15 cellular contexts compared by ENCODE assay signal in genomic region chr13:76994281-76994680, GRCh38. TPM values are rescaled to one million over a fixed set of nuclear protein-coding genes. Genes with fewer than 3 reads are reported as not detected.
DNase-seq lines count a peak whose midpoint lies in the region; ATAC-seq lines count a peak whose summit lies in the region.
"Had no signal": no experiment of that assay in that cellular context is flagged by ENCODE, and none has a peak within 500 bp of the region (broad histone marks: within the 10 kb centered on the region; RNA-seq: fewer than 3 reads in every experiment).

No MANE protein-coding gene starts in this region.

- peaks cover 38% of the 10 kb centered on the region for H3K4me1 Mint-ChIP-seq in stimulated activated naive CD8-positive, alpha-beta T cell treated with anti-CD3 and anti-CD28 coated beads, Interleukin-15, Interleukin-2, amounts not matched to agents 100 ng/mL and 50 ng/mL, for 24 hours (ENCODE audit: low read depth)
- peaks cover 22% of the 10 kb centered on the region for H3K4me1 Mint-ChIP-seq in activated T-helper 17 cell treated with anti-CD3 and anti-CD28 coated beads, Interleukin-2, amount 50 U/mL, for 72 hours
- H3K4me1 Mint-ChIP-seq in naive B cell: peaks cover 31 to 47% (median 40%) of the 10 kb centered on the region in 3 donors

- no peak for DNase-seq in stimulated activated naive CD8-positive, alpha-beta T cell treated with anti-CD3 and anti-CD28 coated beads, Interleukin-15, Interleukin-2, amounts not matched to agents 100 U/mL and 50 U/mL, for 24 hours
- DNase-seq in naive B cell (no peak), NCI-H146 treated with DMSO at 0.1 percent for 48 hours (lab: John Stamatoyannopoulos, UW; ENCODE audit: unreplicated experiment) (no peak), posterior vena cava (ENCODE audit: low spot score) (no peak)
- no peak for DNase-seq in effector CD4-positive, alpha-beta T cell
- DNase-seq: brain microvascular endothelial cell, MG63, ovary had no signal

- H3K9me3 Mint-ChIP-seq in stimulated activated naive CD8-positive, alpha-beta T cell treated with anti-CD3 and anti-CD28 coated beads, Interleukin-15, Interleukin-2, amounts not matched to agents 100 ng/mL and 50 ng/mL, for 24 hours: no peaks in the 10 kb centered on the region
- no peaks in the 10 kb centered on the region for H3K9me3 Mint-ChIP-seq in activated T-helper 17 cell treated with anti-CD3 and anti-CD28 coated beads, Interleukin-2, amount 50 U/mL, for 72 hours
- H3K9me3 Mint-ChIP-seq in naive B cell: no peaks in the 10 kb centered on the region
- H3K9me3 Mint-ChIP-seq: GM23338 had no signal

- H3K27me3 Mint-ChIP-seq in stimulated activated naive CD8-positive, alpha-beta T cell treated with anti-CD3 and anti-CD28 coated beads, Interleukin-15, Interleukin-2, amounts not matched to agents 100 ng/mL and 50 ng/mL, for 24 hours: no peaks in the 10 kb centered on the region
- no peaks in the 10 kb centered on the region for H3K27me3 Mint-ChIP-seq in activated T-helper 17 cell treated with anti-CD3 and anti-CD28 coated beads, Interleukin-2, amount 50 U/mL, for 72 hours
- no peaks in the 10 kb centered on the region for H3K27me3 Mint-ChIP-seq in naive B cell

- H3K27ac Mint-ChIP-seq in stimulated activated naive CD8-positive, alpha-beta T cell treated with anti-CD3 and anti-CD28 coated beads, Interleukin-15, Interleukin-2, amounts not matched to agents 100 ng/mL and 50 ng/mL, for 24 hours: peak overlapping the region; percentile 63
- peak overlapping the region; percentile 48 for H3K27ac Mint-ChIP-seq in activated T-helper 17 cell treated with anti-CD3 and anti-CD28 coated beads, Interleukin-2, amount 50 U/mL, for 72 hours
- H3K27ac Mint-ChIP-seq in naive B cell: peak overlapping the region in 4 of 6 donors; percentile 41 to 97 (median 75)
- H3K27ac Mint-ChIP-seq: GM23338 had no signal

- no peak for ATAC-seq in stimulated activated naive CD8-positive, alpha-beta T cell treated with anti-CD3 and anti-CD28 coated beads, Interleukin-15, Interleukin-2, amounts not matched to agents 100 U/mL and 50 U/mL, for 24 hours
- ATAC-seq in activated T-helper 17 cell treated with anti-CD3 and anti-CD28 coated beads, Interleukin-2, amount 50 U/mL, for 72 hours (replicated peaks): no peak
- ATAC-seq in naive B cell (ENCODE audit: low read depth in 2 of 2): no peak
- no peak for ATAC-seq in GM19455 (IDR thresholded peaks at IDR 0.05; ENCODE audit: unreplicated experiment)
- ATAC-seq: GM23338, Panc1 had no signal

- H3K4me3 Mint-ChIP-seq in stimulated activated naive CD8-positive, alpha-beta T cell treated with anti-CD3 and anti-CD28 coated beads, Interleukin-15, Interleukin-2, amounts not matched to agents 100 ng/mL and 50 ng/mL, for 24 hours: peak overlapping the region; percentile 14
- H3K4me3 Mint-ChIP-seq in activated T-helper 17 cell treated with anti-CD3 and anti-CD28 coated beads, Interleukin-2, amount 50 U/mL, for 72 hours: peak overlapping the region; percentile 95
- peak overlapping the region; percentile 7 to 98 (median 42) for H3K4me3 Mint-ChIP-seq in naive B cell

- peaks cover 47% of the 10 kb centered on the region for H3K36me3 Mint-ChIP-seq in stimulated activated naive CD8-positive, alpha-beta T cell treated with anti-CD3 and anti-CD28 coated beads, Interleukin-15, Interleukin-2, amounts not matched to agents 100 ng/mL and 50 ng/mL, for 24 hours (ENCODE audit: low read depth)
- H3K36me3 Mint-ChIP-seq in activated T-helper 17 cell treated with anti-CD3 and anti-CD28 coated beads, Interleukin-2, amount 50 U/mL, for 72 hours (ENCODE audit: low read depth): peaks cover 70% of the 10 kb centered on the region
- H3K36me3 Mint-ChIP-seq in naive B cell: peaks cover 0 to 15% of the 10 kb centered on the region in 2 donors

- intact Hi-C loops in posterior vena cava (cut with DNase I): no loop called here

RNA-seq across cellular contexts. Expression of gene CLN5, which starts 2.4 kb away (rescaled TPM):
- total RNA-seq in activated T-helper 17 cell treated with anti-CD3 and anti-CD28 coated beads, Interleukin-2, amount 50 U/mL, for 72 hours: 10 to 100 TPM in 1 of 2 donors, 1 to 10 TPM in 1; 9.9 to 29.0 TPM
- polyA plus RNA-seq in naive B cell (ENCODE audit: low read depth in 6 of 6): 10 to 100 TPM; 20.2 to 30.9 (median 25.4) TPM
- total RNA-seq in posterior vena cava: 10 to 100 TPM; 22.0 to 40.2 TPM

RNA-seq across cellular contexts. Expression of gene FBXL3, which starts 32.7 kb away (rescaled TPM):
- 10 to 100 TPM; 38.9 to 53.3 TPM for total RNA-seq in activated T-helper 17 cell treated with anti-CD3 and anti-CD28 coated beads, Interleukin-2, amount 50 U/mL, for 72 hours
- 10 to 100 TPM; 32.2 to 54.4 (median 45.1) TPM for polyA plus RNA-seq in naive B cell (ENCODE audit: low read depth in 6 of 6)
- 10 to 100 TPM; 75.7 to 76.2 TPM for total RNA-seq in posterior vena cava

RNA-seq across cellular contexts. Expression of gene ACOD1, which starts 46.0 kb away (rescaled TPM):
- not detected for total RNA-seq in activated T-helper 17 cell treated with anti-CD3 and anti-CD28 coated beads, Interleukin-2, amount 50 U/mL, for 72 hours
- polyA plus RNA-seq in naive B cell (ENCODE audit: low read depth in 6 of 6): not detected
- total RNA-seq in posterior vena cava: not detected
- total RNA-seq: endothelial cell of umbilical vein, GM23338, lower leg skin, ovary had no signal
- polyA plus RNA-seq: endothelial cell of umbilical vein, GM23338, ovary had no signal

Comparison
In these comparisons a context has a peak if more than half of its experiments do, and no peak if none do; other contexts are left out.
1. H3K4me3 Mint-ChIP-seq: peak in every context shown above with its lines; median percentile 95 in activated T-helper 17 cell treated with anti-CD3 and anti-CD28 coated beads, Interleukin-2, amount 50 U/mL, for 72 hours; 42 in naive B cell; 14 in stimulated activated naive CD8-positive, alpha-beta T cell treated with anti-CD3 and anti-CD28 coated beads, Interleukin-15, Interleukin-2, amounts not matched to agents 100 ng/mL and 50 ng/mL, for 24 hours.